1 cellular context compared by ENCODE assay signal in genomic region chr10:110401401-110402076, GRCh38.
TF ChIP-seq lines count a peak whose summit lies in the region.

No MANE protein-coding gene starts in this region.

TF ChIP-seq in GM23338, 12 proteins besides CTCF, POLR2A, EP300 and RAD21:
- TF ChIP-seq, protein P1, sequence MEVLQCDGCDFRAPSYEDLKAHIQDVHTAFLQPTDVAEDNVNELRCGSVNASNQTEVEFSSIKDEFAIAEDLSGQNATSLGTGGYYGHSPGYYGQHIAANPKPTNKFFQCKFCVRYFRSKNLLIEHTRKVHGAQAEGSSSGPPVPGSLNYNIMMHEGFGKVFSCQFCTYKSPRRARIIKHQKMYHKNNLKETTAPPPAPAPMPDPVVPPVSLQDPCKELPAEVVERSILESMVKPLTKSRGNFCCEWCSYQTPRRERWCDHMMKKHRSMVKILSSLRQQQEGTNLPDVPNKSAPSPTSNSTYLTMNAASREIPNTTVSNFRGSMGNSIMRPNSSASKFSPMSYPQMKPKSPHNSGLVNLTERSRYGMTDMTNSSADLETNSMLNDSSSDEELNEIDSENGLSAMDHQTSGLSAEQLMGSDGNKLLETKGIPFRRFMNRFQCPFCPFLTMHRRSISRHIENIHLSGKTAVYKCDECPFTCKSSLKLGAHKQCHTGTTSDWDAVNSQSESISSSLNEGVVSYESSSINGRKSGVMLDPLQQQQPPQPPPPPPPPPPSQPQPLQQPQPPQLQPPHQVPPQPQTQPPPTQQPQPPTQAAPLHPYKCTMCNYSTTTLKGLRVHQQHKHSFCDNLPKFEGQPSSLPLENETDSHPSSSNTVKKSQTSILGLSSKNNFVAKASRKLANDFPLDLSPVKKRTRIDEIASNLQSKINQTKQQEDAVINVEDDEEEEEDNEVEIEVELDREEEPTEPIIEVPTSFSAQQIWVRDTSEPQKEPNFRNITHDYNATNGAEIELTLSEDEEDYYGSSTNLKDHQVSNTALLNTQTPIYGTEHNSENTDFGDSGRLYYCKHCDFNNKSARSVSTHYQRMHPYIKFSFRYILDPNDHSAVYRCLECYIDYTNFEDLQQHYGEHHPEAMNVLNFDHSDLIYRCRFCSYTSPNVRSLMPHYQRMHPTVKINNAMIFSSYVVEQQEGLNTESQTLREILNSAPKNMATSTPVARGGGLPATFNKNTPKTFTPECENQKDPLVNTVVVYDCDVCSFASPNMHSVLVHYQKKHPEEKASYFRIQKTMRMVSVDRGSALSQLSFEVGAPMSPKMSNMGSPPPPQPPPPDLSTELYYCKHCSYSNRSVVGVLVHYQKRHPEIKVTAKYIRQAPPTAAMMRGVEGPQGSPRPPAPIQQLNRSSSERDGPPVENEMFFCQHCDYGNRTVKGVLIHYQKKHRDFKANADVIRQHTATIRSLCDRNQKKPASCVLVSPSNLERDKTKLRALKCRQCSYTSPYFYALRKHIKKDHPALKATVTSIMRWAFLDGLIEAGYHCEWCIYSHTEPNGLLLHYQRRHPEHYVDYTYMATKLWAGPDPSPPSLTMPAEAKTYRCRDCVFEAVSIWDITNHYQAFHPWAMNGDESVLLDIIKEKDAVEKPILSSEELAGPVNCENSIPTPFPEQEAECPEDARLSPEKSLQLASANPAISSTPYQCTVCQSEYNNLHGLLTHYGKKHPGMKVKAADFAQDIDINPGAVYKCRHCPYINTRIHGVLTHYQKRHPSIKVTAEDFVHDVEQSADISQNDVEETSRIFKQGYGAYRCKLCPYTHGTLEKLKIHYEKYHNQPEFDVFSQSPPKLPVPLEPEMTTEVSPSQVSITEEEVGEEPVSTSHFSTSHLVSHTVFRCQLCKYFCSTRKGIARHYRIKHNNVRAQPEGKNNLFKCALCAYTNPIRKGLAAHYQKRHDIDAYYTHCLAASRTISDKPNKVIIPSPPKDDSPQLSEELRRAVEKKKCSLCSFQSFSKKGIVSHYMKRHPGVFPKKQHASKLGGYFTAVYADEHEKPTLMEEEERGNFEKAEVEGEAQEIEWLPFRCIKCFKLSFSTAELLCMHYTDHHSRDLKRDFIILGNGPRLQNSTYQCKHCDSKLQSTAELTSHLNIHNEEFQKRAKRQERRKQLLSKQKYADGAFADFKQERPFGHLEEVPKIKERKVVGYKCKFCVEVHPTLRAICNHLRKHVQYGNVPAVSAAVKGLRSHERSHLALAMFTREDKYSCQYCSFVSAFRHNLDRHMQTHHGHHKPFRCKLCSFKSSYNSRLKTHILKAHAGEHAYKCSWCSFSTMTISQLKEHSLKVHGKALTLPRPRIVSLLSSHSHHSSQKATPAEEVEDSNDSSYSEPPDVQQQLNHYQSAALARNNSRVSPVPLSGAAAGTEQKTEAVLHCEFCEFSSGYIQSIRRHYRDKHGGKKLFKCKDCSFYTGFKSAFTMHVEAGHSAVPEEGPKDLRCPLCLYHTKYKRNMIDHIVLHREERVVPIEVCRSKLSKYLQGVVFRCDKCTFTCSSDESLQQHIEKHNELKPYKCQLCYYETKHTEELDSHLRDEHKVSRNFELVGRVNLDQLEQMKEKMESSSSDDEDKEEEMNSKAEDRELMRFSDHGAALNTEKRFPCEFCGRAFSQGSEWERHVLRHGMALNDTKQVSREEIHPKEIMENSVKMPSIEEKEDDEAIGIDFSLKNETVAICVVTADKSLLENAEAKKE (CRISPR knock-in tag; IDR thresholded peaks at IDR 0.05): no peak
- TF ChIP-seq EZH2phosphoT487 (IDR thresholded peaks at IDR 0.05; ENCODE audit: unreplicated experiment): no peak
- TF ChIP-seq NANOG (IDR thresholded peaks at IDR 0.05; ENCODE audit: borderline replicate concordance): no peak
- TF ChIP-seq ETS1 (IDR thresholded peaks at IDR 0.05): no peak
- no peak for TF ChIP-seq ZNF114 (CRISPR knock-in tag; IDR thresholded peaks at IDR 0.05)
- no peak for TF ChIP-seq POLR2AphosphoS5 (IDR thresholded peaks at IDR 0.05; ENCODE audit: low read depth)
- TF ChIP-seq CREB1 (CRISPR knock-in tag; IDR thresholded peaks at IDR 0.05; ENCODE audit: low read depth): no peak
- no peak for TF ChIP-seq ZNF331 (CRISPR knock-in tag; IDR thresholded peaks at IDR 0.05; ENCODE audit: low read depth)
- TF ChIP-seq REST (IDR thresholded peaks at IDR 0.05; ENCODE audit: unreplicated experiment): no peak
- no peak for TF ChIP-seq JUNB (IDR thresholded peaks at IDR 0.05; ENCODE audit: unreplicated experiment)
- TF ChIP-seq EZH2 (IDR thresholded peaks at IDR 0.05; ENCODE audit: low read depth, unreplicated experiment): no peak
- no peak for TF ChIP-seq STAT1 (IDR thresholded peaks at IDR 0.05; ENCODE audit: unreplicated experiment)
